In the genomic region with DNA sequence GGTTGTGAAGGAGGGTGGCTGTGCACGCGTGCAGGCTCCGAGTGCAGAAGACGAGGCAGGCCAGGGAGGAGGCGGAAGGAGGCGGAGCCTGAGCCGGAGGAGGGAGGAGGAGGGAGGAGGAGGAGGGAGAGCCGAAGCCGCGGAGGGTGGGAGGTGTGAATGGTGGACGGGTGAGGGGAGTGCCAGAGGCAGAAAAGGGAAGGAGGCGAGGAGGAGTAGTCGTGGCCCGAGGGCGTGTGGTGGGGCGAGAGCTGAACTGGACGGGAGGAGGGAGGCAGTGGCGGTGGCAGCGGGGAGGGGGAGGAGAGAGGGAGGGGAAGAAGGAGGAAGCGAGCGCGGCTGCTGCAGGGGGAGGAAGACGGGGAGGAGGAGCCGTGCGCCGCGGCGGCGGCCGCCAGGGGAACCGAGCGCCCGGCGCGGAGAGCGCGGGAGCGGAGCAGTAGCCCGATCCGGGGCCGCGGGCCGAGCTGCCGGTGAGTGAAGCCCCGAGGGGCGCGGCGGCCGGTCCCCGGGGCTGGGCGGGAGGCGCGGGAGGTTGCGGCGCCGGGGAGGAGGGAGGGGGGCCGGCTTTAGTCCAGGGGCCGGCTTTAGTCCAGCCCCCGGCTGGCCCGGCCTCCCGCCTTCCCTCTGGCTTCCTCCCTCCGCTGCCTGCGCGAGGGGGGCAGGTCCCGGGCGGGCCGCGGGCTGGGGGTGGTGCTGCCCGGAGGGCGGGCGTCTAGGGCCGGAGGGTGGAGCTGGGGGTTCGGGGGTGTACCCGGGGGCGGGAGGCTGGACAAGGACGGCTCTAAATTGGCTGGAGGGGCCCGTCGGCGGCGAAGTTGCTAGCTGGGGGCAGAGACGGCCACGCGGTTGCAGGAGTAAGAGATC, we compare ENCODE assay signal across 1 cellular context.
TF ChIP-seq lines count a peak whose summit lies in the region.

TSS of gene TMEM164 (plus strand) at position 815 of the 867 bp plus-strand sequence. CDS start 661 bp downstream, outside the sequence.

TF ChIP-seq in HEK293, 187 proteins besides CTCF, POLR2A, EP300 and RAD21 (continued from another document and continues in another):
- TF ChIP-seq PRDM4 (tag by site-specific recombination; IDR thresholded peaks at IDR 0.05) (no peak), ZNF423 (tag by site-specific recombination; IDR thresholded peaks at IDR 0.05) (no peak), MYNN (tag by site-specific recombination; IDR thresholded peaks at IDR 0.05; ENCODE audit: borderline replicate concordance) (no peak), ZFHX2 (tag by site-specific recombination; conservative IDR thresholded peaks at IDR 0.05) (peak; percentile 93), KLF17 (tag by site-specific recombination; IDR thresholded peaks at IDR 0.05) (peak; percentile 37; the same call in 1 of the 2 replicates), ZNF777 (tag by site-specific recombination; IDR thresholded peaks at IDR 0.05; ENCODE audit: borderline replicate concordance) (peak; percentile 79), ZNF362 (tag by site-specific recombination; IDR thresholded peaks at IDR 0.05) (no peak), ZNF175 (tag by site-specific recombination; IDR thresholded peaks at IDR 0.05) (no peak), OSR2 (tag by site-specific recombination; IDR thresholded peaks at IDR 0.05) (peak; percentile 43; the same call in 1 of the 2 replicates), ZNF791 (tag by site-specific recombination; IDR thresholded peaks at IDR 0.05) (no peak), ZIC2 (tag by site-specific recombination; IDR thresholded peaks at IDR 0.05) (no peak), HIC1 (tag by site-specific recombination; IDR thresholded peaks at IDR 0.05) (no peak), ZNF426 (tag by site-specific recombination; IDR thresholded peaks at IDR 0.05) (no peak), ZBTB20 (tag by site-specific recombination; IDR thresholded peaks at IDR 0.05) (no peak), ZNF501 (tag by site-specific recombination; IDR thresholded peaks at IDR 0.05) (0 out of 2 replicates have a peak, but pooled peaks have one; percentile 47), ZNF677 (tag by site-specific recombination; IDR thresholded peaks at IDR 0.05) (no peak), IKZF3 (tag by site-specific recombination; IDR thresholded peaks at IDR 0.05) (no peak), ZNF670 (tag by site-specific recombination; IDR thresholded peaks at IDR 0.05; ENCODE audit: low read depth) (no peak), ZNF521 (tag by site-specific recombination; IDR thresholded peaks at IDR 0.05) (no peak), ZSCAN30 (tag by site-specific recombination; IDR thresholded peaks at IDR 0.05) (no peak), ZNF155 (tag by site-specific recombination; IDR thresholded peaks at IDR 0.05) (no peak), GLI2 (tag by site-specific recombination; IDR thresholded peaks at IDR 0.05; ENCODE audit: borderline replicate concordance, low read depth) (no peak), ZNF660 (tag by site-specific recombination; IDR thresholded peaks at IDR 0.05) (no peak), ZNF214 (tag by site-specific recombination; IDR thresholded peaks at IDR 0.05; ENCODE audit: borderline replicate concordance) (no peak), BCL11A (tag by site-specific recombination; IDR thresholded peaks at IDR 0.05; ENCODE audit: low read depth) (0 out of 2 replicates have a peak, but pooled peaks have one; percentile 58), ZNF266 (tag by site-specific recombination; IDR thresholded peaks at IDR 0.05; ENCODE audit: low read depth) (no peak), ZNF558 (tag by site-specific recombination; IDR thresholded peaks at IDR 0.05) (no peak), ZNF560 (tag by site-specific recombination; IDR thresholded peaks at IDR 0.05; ENCODE audit: borderline replicate concordance) (no peak), ZNF10 (tag by site-specific recombination; IDR thresholded peaks at IDR 0.05) (no peak), ZNF174 (tag by site-specific recombination; IDR thresholded peaks at IDR 0.05) (no peak), ZNF311 (tag by site-specific recombination; IDR thresholded peaks at IDR 0.05; ENCODE audit: borderline replicate concordance) (no peak), HOXD13 (CRISPR knock-in tag; IDR thresholded peaks at IDR 0.05; ENCODE audit: borderline replicate concordance) (no peak), SP7 (tag by site-specific recombination; IDR thresholded peaks at IDR 0.05) (peak; percentile 52), ZNF664 (tag by site-specific recombination; IDR thresholded peaks at IDR 0.05) (no peak), ZBTB6 (tag by site-specific recombination; IDR thresholded peaks at IDR 0.05) (no peak), ZNF138 (tag by site-specific recombination; IDR thresholded peaks at IDR 0.05; ENCODE audit: borderline replicate concordance) (no peak), ZNF23 (tag by site-specific recombination; IDR thresholded peaks at IDR 0.05; ENCODE audit: borderline replicate concordance) (no peak)
- TF ChIP-seq, protein P1, sequence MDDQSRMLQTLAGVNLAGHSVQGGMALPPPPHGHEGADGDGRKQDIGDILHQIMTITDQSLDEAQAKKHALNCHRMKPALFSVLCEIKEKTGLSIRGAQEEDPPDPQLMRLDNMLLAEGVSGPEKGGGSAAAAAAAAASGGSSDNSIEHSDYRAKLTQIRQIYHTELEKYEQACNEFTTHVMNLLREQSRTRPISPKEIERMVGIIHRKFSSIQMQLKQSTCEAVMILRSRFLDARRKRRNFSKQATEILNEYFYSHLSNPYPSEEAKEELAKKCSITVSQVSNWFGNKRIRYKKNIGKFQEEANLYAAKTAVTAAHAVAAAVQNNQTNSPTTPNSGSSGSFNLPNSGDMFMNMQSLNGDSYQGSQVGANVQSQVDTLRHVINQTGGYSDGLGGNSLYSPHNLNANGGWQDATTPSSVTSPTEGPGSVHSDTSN (CRISPR knock-in tag; IDR thresholded peaks at IDR 0.05): no peak
- TF ChIP-seq, protein P2, sequence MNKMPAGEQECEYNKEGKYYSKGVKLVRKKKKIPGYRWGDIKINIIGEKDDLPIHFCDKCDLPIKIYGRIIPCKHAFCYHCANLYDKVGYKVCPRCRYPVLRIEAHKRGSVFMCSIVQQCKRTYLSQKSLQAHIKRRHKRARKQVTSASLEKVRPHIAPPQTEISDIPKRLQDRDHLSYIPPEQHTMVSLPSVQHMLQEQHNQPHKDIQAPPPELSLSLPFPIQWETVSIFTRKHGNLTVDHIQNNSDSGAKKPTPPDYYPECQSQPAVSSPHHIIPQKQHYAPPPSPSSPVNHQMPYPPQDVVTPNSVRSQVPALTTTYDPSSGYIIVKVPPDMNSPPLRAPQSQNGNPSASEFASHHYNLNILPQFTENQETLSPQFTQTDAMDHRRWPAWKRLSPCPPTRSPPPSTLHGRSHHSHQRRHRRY (tag by site-specific recombination; IDR thresholded peaks at IDR 0.05): no peak
- TF ChIP-seq, protein P3, sequence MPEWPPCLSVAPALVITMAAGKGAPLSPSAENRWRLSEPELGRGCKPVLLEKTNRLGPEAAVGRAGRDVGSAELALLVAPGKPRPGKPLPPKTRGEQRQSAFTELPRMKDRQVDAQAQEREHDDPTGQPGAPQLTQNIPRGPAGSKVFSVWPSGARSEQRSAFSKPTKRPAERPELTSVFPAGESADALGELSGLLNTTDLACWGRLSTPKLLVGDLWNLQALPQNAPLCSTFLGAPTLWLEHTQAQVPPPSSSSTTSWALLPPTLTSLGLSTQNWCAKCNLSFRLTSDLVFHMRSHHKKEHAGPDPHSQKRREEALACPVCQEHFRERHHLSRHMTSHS (tag by site-specific recombination; IDR thresholded peaks at IDR 0.05): no peak
- TF ChIP-seq, protein P4, sequence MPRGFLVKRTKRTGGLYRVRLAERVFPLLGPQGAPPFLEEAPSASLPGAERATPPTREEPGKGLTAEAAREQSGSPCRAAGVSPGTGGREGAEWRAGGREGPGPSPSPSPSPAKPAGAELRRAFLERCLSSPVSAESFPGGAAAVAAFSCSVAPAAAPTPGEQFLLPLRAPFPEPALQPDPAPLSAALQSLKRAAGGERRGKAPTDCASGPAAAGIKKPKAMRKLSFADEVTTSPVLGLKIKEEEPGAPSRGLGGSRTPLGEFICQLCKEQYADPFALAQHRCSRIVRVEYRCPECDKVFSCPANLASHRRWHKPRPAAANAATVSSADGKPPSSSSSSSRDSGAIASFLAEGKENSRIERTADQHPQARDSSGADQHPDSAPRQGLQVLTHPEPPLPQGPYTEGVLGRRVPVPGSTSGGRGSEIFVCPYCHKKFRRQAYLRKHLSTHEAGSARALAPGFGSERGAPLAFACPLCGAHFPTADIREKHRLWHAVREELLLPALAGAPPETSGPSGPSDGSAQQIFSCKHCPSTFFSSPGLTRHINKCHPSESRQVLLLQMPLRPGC (tag by site-specific recombination; IDR thresholded peaks at IDR 0.05): peak; percentile 51; the same call in 1 of the 2 replicates
- TF ChIP-seq, protein P5, sequence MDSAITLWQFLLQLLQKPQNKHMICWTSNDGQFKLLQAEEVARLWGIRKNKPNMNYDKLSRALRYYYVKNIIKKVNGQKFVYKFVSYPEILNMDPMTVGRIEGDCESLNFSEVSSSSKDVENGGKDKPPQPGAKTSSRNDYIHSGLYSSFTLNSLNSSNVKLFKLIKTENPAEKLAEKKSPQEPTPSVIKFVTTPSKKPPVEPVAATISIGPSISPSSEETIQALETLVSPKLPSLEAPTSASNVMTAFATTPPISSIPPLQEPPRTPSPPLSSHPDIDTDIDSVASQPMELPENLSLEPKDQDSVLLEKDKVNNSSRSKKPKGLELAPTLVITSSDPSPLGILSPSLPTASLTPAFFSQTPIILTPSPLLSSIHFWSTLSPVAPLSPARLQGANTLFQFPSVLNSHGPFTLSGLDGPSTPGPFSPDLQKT (IDR thresholded peaks at IDR 0.05; ENCODE audit: borderline replicate concordance, low read depth, low read length): no peak
- TF ChIP-seq, protein P6, sequence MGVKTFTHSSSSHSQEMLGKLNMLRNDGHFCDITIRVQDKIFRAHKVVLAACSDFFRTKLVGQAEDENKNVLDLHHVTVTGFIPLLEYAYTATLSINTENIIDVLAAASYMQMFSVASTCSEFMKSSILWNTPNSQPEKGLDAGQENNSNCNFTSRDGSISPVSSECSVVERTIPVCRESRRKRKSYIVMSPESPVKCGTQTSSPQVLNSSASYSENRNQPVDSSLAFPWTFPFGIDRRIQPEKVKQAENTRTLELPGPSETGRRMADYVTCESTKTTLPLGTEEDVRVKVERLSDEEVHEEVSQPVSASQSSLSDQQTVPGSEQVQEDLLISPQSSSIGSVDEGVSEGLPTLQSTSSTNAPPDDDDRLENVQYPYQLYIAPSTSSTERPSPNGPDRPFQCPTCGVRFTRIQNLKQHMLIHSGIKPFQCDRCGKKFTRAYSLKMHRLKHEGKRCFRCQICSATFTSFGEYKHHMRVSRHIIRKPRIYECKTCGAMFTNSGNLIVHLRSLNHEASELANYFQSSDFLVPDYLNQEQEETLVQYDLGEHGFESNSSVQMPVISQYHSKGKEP (tag by site-specific recombination; IDR thresholded peaks at IDR 0.05): no peak
